In genomic region chr2:235605306-235605998, GRCh38 we compare ENCODE assay signal across 8 cellular contexts.
DNase-seq lines count a peak whose midpoint lies in the region; ATAC-seq and TF ChIP-seq lines count a peak whose summit lies in the region.

No MANE protein-coding gene starts in this region.

- H3K27ac Mint-ChIP-seq in MCF 10A (ENCODE audit: low read depth, unreplicated experiment) = peak overlapping the region; percentile 59
- H3K27ac Mint-ChIP-seq in natural killer cell treated with Interleukin-12 subunit alpha and Interleukin-12 subunit beta and Interleukin-15 and Interleukin-18, amount 100 ng/mL, for 72 hours = no peak overlapping the region

- no peaks in the 10 kb centered on the region for H3K9me3 ChIP-seq in iPS DF 6.9 (ENCODE audit: control insufficient read depth, insufficient read depth, low read length)

- H3K36me3 Mint-ChIP-seq in MCF 10A (ENCODE audit: insufficient read depth, unreplicated experiment) = no peaks in the 10 kb centered on the region
- H3K36me3 Mint-ChIP-seq in natural killer cell treated with Interleukin-12 subunit alpha and Interleukin-12 subunit beta and Interleukin-15 and Interleukin-18, amount 100 ng/mL, for 72 hours = no peaks in the 10 kb centered on the region

- CTCF ChIA-PET in BJ (lab: Yijun Ruan, JAX) = interaction anchor here (1.2 to 3.8 kb wide), 3 partner anchors 10 to 141 kb away, joined by 3 to 25 read pairs (median 18); no protein-coding TSS in a partner anchor
- CTCF ChIA-PET in MCF 10A (lab: Yijun Ruan, JAX) = interaction anchor here (0.6 to 1.9 kb wide), 4 partner anchors 10 to 1060 kb away, joined by 3 to 7 read pairs (median 4); no protein-coding TSS in a partner anchor

- H3K4me3 ChIP-seq in BJ (ENCODE audit: low read depth, low read length) (0 out of 2 replicates have a peak overlapping the region, but pooled peaks have one; percentile 14), iPS DF 6.9 (ENCODE audit: low read length) (no peak overlapping the region)

- no peak overlapping the region for H3K27ac ChIP-seq in iPS DF 6.9 (ENCODE audit: low read length)

- ATAC-seq in natural killer cell treated with Interleukin-12 subunit alpha and Interleukin-12 subunit beta and Interleukin-15 and Interleukin-18, amount 100 ng/mL, for 72 hours = no peak
- ATAC-seq in GM18517 (IDR thresholded peaks at IDR 0.05; ENCODE audit: unreplicated experiment) = no peak

- BruUV-seq in MCF 10A (replicated peaks; lab: Mats Ljungman, UMichigan) = no TSS peak

- peaks cover 2% of the 10 kb centered on the region; the same call in 1 of the 2 replicates for H3K4me1 ChIP-seq in iPS DF 6.9 (ENCODE audit: control insufficient read depth, insufficient read depth, low read length)

- H3K36me3 ChIP-seq in BJ (ENCODE audit: control insufficient read depth, insufficient read depth, low read length) = no peaks in the 10 kb centered on the region
- H3K36me3 ChIP-seq in iPS DF 6.9 (ENCODE audit: control insufficient read depth, insufficient read depth, low read length) = no peaks in the 10 kb centered on the region

- DNase-seq in BJ (ENCODE audit: low read depth) = peak; percentile 91
- peak; percentile 88 for DNase-seq in NCI-H2029 (lab: John Stamatoyannopoulos, UW)
- DNase-seq in MCF 10A (ENCODE audit: unreplicated experiment) = peak; percentile 76
- peak; percentile 33 for DNase-seq in iPS DF 6.9 (ENCODE audit: low read depth, low spot score)
- DNase-seq in stromal cell of bone marrow (ENCODE audit: low read depth) = peak; percentile 97
- no peak for DNase-seq in UCSD-AML1 (lab: John Stamatoyannopoulos, UW; ENCODE audit: unreplicated experiment)
- no peak for DNase-seq in natural killer cell treated with Interleukin-12 subunit alpha and Interleukin-12 subunit beta and Interleukin-15 and Interleukin-18, amount 100 ng/mL, for 72 hours (ENCODE audit: low spot score)

- no peak overlapping the region for H3K4me3 Mint-ChIP-seq in MCF 10A (ENCODE audit: unreplicated experiment)
- H3K4me3 Mint-ChIP-seq in natural killer cell treated with Interleukin-12 subunit alpha and Interleukin-12 subunit beta and Interleukin-15 and Interleukin-18, amount 100 ng/mL, for 72 hours = no peak overlapping the region

- H3K27me3 ChIP-seq in BJ (ENCODE audit: control insufficient read depth, insufficient read depth, low read length) = no peaks in the 10 kb centered on the region
- H3K27me3 ChIP-seq in iPS DF 6.9 (ENCODE audit: control insufficient read depth, insufficient read depth, low read length) = no peaks in the 10 kb centered on the region

- H3K9me3 Mint-ChIP-seq in MCF 10A (ENCODE audit: unreplicated experiment) = no peaks in the 10 kb centered on the region
- H3K9me3 Mint-ChIP-seq in natural killer cell treated with Interleukin-12 subunit alpha and Interleukin-12 subunit beta and Interleukin-15 and Interleukin-18, amount 100 ng/mL, for 72 hours = no peaks in the 10 kb centered on the region

- intact Hi-C loops in MCF 10A (cut with micrococcal nuclease) = no loop called here

- no peak for TF ChIP-seq CTCF in BJ (IDR thresholded peaks at IDR 0.05; ENCODE audit: insufficient read depth, low read depth, low read length)
- no peak for TF ChIP-seq CTCF in MCF 10A (IDR thresholded peaks at IDR 0.05; ENCODE audit: unreplicated experiment)

- no peaks in the 10 kb centered on the region for H3K4me1 Mint-ChIP-seq in MCF 10A (ENCODE audit: insufficient read depth, unreplicated experiment)
- H3K4me1 Mint-ChIP-seq in natural killer cell treated with Interleukin-12 subunit alpha and Interleukin-12 subunit beta and Interleukin-15 and Interleukin-18, amount 100 ng/mL, for 72 hours (ENCODE audit: low read depth in 2 of 2) = no peaks in the 10 kb centered on the region

- no CpG with 5 or more reads among the region's 22 CpGs for whole genome bisulfite sequencing in iPS DF 6.9 (ENCODE audit: insufficient coverage, insufficient read length)

- POLR2A ChIA-PET in BJ (lab: Charles Lee) (interaction anchor here (1.1 kb wide), 1 partner anchor 10 kb away, joined by 4 read pairs; no protein-coding TSS in a partner anchor), MCF 10A (lab: Yijun Ruan, JAX) (no interaction called here)

- H3K27me3 Mint-ChIP-seq in MCF 10A (ENCODE audit: insufficient read depth, unreplicated experiment) = no peaks in the 10 kb centered on the region
- H3K27me3 Mint-ChIP-seq in natural killer cell treated with Interleukin-12 subunit alpha and Interleukin-12 subunit beta and Interleukin-15 and Interleukin-18, amount 100 ng/mL, for 72 hours = peaks cover 16 to 22% of the 10 kb centered on the region in 2 donors

Comparison
In these comparisons a context has a peak if more than half of its experiments do, and no peak if none do; other contexts are left out.
1. DNase-seq: peak in BJ (single experiment), NCI-H2029 (single experiment), MCF 10A (single experiment), iPS DF 6.9 (single experiment) and stromal cell of bone marrow (single experiment); none in UCSD-AML1 (single experiment) and natural killer cell treated with Interleukin-12 subunit alpha and Interleukin-12 subunit beta and Interleukin-15 and Interleukin-18, amount 100 ng/mL, for 72 hours (single experiment).